In the genomic region with DNA sequence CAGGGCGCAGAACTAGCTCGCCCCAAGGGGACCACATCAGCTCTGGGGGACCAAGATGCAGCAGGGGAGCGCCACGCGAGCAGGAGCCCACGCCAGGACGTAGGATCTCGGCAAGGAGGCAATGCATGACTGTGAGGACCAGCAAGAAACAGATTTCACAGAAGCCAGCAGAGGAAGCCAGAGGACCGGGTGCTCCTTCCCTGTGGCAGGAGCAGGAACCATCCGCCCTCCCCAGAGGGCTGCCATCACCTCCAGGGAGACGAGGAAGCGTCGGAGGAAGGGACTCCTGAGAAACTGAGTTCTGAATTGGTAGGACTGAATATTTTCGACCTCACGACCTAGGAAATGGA, we compare ENCODE assay signal across 24 cellular contexts. TPM values are rescaled to one million over a fixed set of nuclear protein-coding genes. Genes with fewer than 3 reads are reported as not detected.
DNase-seq lines count a peak whose midpoint lies in the region; ATAC-seq, FAIRE-seq and TF ChIP-seq lines count a peak whose summit lies in the region.
"Had no signal": no experiment of that assay in that cellular context is flagged by ENCODE, and none has a peak within 500 bp of the region (broad histone marks: within the 10 kb centered on the region; RNA-seq: fewer than 3 reads in every experiment).

No MANE protein-coding gene starts in this region.

- H3K9me2 ChIP-seq in GM23338 (ENCODE audit: insufficient read depth) = no peaks in the 10 kb centered on the region

- intact Hi-C loops in GM12878 (cut with micrococcal nuclease; ENCODE audit: unreplicated experiment) = no loop called here
- intact Hi-C loops in prostate gland (cut with DNase I) = no loop called here

- no peak for TF ChIP-seq RAD21 in GM12878 (IDR thresholded peaks at IDR 0.05; ENCODE audit: insufficient read depth, low read depth, low read length)

- FAIRE-seq in GM12878 (lab: Jason Lieb, UNC) = no peak
- FAIRE-seq: HTR-8/SVneo had no signal

- peak; percentile 18; the same call in 1 of the 3 replicates for ATAC-seq in GM23338
- no peak for ATAC-seq in GM12878
- ATAC-seq in left lobe of liver = no peak
- no peak for ATAC-seq in thoracic aorta (ENCODE audit: insufficient number of reproducible peaks, low FRiP score, low read depth)
- ATAC-seq in activated T-cell treated with anti-CD3 and anti-CD28 coated beads, Interleukin-2, amount 50 U/mL, for 4 hours = no peak
- ATAC-seq: HCT116 had no signal

- H3K9me3 ChIP-seq in GM12878 (replicated peaks; ENCODE audit: control insufficient read depth, insufficient read depth, low read length) (no peaks in the 10 kb centered on the region), thoracic aorta (no peaks in the 10 kb centered on the region), prostate gland (no peaks in the 10 kb centered on the region)
- H3K9me3 ChIP-seq: SJCRH30 had no signal

- H3K4me2 ChIP-seq in GM23338 (no peak overlapping the region), GM12878 (ENCODE audit: control insufficient read depth, insufficient read depth) (no peak overlapping the region)

- H3K27ac ChIP-seq in GM23338 (ENCODE audit: low read depth) (no peak overlapping the region), GM12878 (ENCODE audit: control insufficient read depth, insufficient read depth) (no peak overlapping the region), thoracic aorta (peak overlapping the region; percentile 70 to 85), prostate gland (no peak overlapping the region)
- H3K27ac ChIP-seq: HL-60, SJCRH30 had no signal

- H3K4me1 Mint-ChIP-seq in GM23338 = peaks cover 50% of the 10 kb centered on the region
- H3K4me1 Mint-ChIP-seq in activated T-cell treated with anti-CD3 and anti-CD28 coated beads, Interleukin-2, amount 50 U/mL, for 4 hours (ENCODE audit: low read depth) = peaks cover 9% of the 10 kb centered on the region
- H3K4me1 Mint-ChIP-seq: IgD-negative memory B cell had no signal

- H3K27me3 Mint-ChIP-seq in GM23338 (ENCODE audit: insufficient read depth, low read depth, poor library complexity) = peaks cover 6% of the 10 kb centered on the region
- H3K27me3 Mint-ChIP-seq in activated T-cell treated with anti-CD3 and anti-CD28 coated beads, Interleukin-2, amount 50 U/mL, for 4 hours (ENCODE audit: low read depth) = peaks cover 3% of the 10 kb centered on the region

- H3K4me3 Mint-ChIP-seq in GM23338 = no peak overlapping the region
- no peak overlapping the region for H3K4me3 Mint-ChIP-seq in activated T-cell treated with anti-CD3 and anti-CD28 coated beads, Interleukin-2, amount 50 U/mL, for 4 hours
- H3K4me3 Mint-ChIP-seq: IgD-negative memory B cell had no signal

- RAD21 ChIA-PET in GM12878 (lab: Charles Lee; ENCODE audit: unreplicated experiment) = no interaction called here

- H3K36me3 Mint-ChIP-seq in GM23338 (ENCODE audit: low read depth) = no peaks in the 10 kb centered on the region
- H3K36me3 Mint-ChIP-seq in activated T-cell treated with anti-CD3 and anti-CD28 coated beads, Interleukin-2, amount 50 U/mL, for 4 hours (ENCODE audit: insufficient read depth) = no peaks in the 10 kb centered on the region

- H3K27me3 ChIP-seq in GM23338 (ENCODE audit: insufficient read depth) (no peaks in the 10 kb centered on the region), GM12878 (replicated peaks in 1 of 2; ENCODE audit: control insufficient read depth in 2 of 2, insufficient read depth in 2 of 2, low read length in 1 of 2) (no peaks in the 10 kb centered on the region), thoracic aorta (replicated peaks; ENCODE audit: insufficient read depth) (no peaks in the 10 kb centered on the region), prostate gland (replicated peaks; ENCODE audit: insufficient read depth) (no peaks in the 10 kb centered on the region)
- H3K27me3 ChIP-seq: SJCRH30 had no signal

- CTCF ChIA-PET in GM12878 (lab: Yijun Ruan, JAX) = interaction anchor here (1.1 kb wide), 1 partner anchor 105 kb away, joined by 3 read pairs; no protein-coding TSS in a partner anchor

- no TSS peak for BruUV-seq in GM12878 (replicated peaks; lab: Mats Ljungman, UMichigan)

- no peak for TF ChIP-seq EP300 in GM12878 (IDR thresholded peaks at IDR 0.05; ENCODE audit: borderline replicate concordance in 1 of 2, control insufficient read depth in 1 of 2, low read depth in 2 of 2, low read length in 2 of 2)

- no peak overlapping the region for H3K9ac ChIP-seq in GM12878 (ENCODE audit: control insufficient read depth, insufficient read depth, low read length)

- peaks cover 26% of the 10 kb centered on the region for H3K4me1 ChIP-seq in GM23338 (ENCODE audit: insufficient read depth)
- no peaks in the 10 kb centered on the region for H3K4me1 ChIP-seq in GM12878 (ENCODE audit: control insufficient read depth, insufficient read depth, low read length)
- peaks cover 10 to 24% of the 10 kb centered on the region in 2 donors for H3K4me1 ChIP-seq in thoracic aorta (ENCODE audit: control insufficient read depth in 1 of 2, low read depth in 2 of 2)
- no peaks in the 10 kb centered on the region for H3K4me1 ChIP-seq in prostate gland (replicated peaks)
- H3K4me1 ChIP-seq: SJCRH30 had no signal

- peak overlapping the region; percentile 18; the same call in 1 of the 2 replicates for H3K27ac Mint-ChIP-seq in GM23338
- H3K27ac Mint-ChIP-seq: IgD-negative memory B cell had no signal

- H3K36me3 ChIP-seq in GM23338 (ENCODE audit: insufficient read depth) (no peaks in the 10 kb centered on the region), GM12878 (ENCODE audit: control insufficient read depth in 2 of 2, insufficient read depth in 2 of 2, low read length in 1 of 2) (no peaks in the 10 kb centered on the region), thoracic aorta (no peaks in the 10 kb centered on the region), prostate gland (no peaks in the 10 kb centered on the region)
- H3K36me3 ChIP-seq: SJCRH30 had no signal

- WGBS in GM12878 (ENCODE audit: insufficient coverage, insufficient replicate concordance, low lambda C conversion rate, missing lambda C conversion rate) = 42% methylated on average over 15 of the region's 15 CpGs
- WGBS in prostate gland = 89% methylated on average over 15 of the region's 15 CpGs

- no peak for TF ChIP-seq CTCF in GM23338 (conservative IDR thresholded peaks at IDR 0.05; ENCODE audit: low read depth in 2 of 2)
- no peak for TF ChIP-seq CTCF in GM12878 (IDR thresholded peaks at IDR 0.05 in 2 of 3, conservative IDR thresholded peaks at IDR 0.05 in 1 of 3; ENCODE audit: control insufficient read depth in 2 of 3, extremely low read depth in 1 of 3, insufficient read depth in 1 of 3, low read depth in 3 of 3, low read length in 3 of 3)
- no peak for TF ChIP-seq CTCF in thoracic aorta (IDR thresholded peaks at IDR 0.05)
- TF ChIP-seq CTCF in prostate gland (IDR thresholded peaks at IDR 0.05) = no peak

- POLR2A ChIA-PET in GM12878 (lab: Charles Lee) = interaction anchor here (1.1 kb wide), 1 partner anchor 104 kb away, joined by 3 read pairs; no protein-coding TSS in a partner anchor

- H3F3A ChIP-seq in GM23338 (replicated peaks; ENCODE audit: low read depth) = no peaks in the 10 kb centered on the region

- DNase-seq in GM23338 (ENCODE audit: low spot score) (no peak), GM12878 (ENCODE audit: low read depth, low spot score) (no peak), left lobe of liver (ENCODE audit: low spot score) (peak; percentile 28), thoracic aorta (ENCODE audit: low spot score) (no peak), prostate gland (ENCODE audit: low spot score) (no peak), activated gamma-delta T cell (lab: John Stamatoyannopoulos, UW) (no peak)
- no peak for DNase-seq in activated T-cell treated with anti-CD3 and anti-CD28 coated beads, Interleukin-2, amount 50 U/mL, for 4 hours
- DNase-seq: COR-L47, GF-D8, Kasumi-1, MM.1S, NCI-H1105, NCI-H1694, NCI-H2171, NCI-H446 treated with DMSO at 0.1 percent for 48 hours, OCI-M1, SJCRH30 had no signal

- SMC1A ChIA-PET in GM12878 (lab: Charles Lee; ENCODE audit: uncharacterized antibody, unreplicated experiment) = interaction anchor here (0.5 to 1.8 kb wide), 3 partner anchors 13 to 1842 kb away, joined by 3 to 5 read pairs (median 3); no protein-coding TSS in a partner anchor

- H2AFZ ChIP-seq in GM23338 = no peak overlapping the region
- no peak overlapping the region for H2AFZ ChIP-seq in GM12878 (ENCODE audit: control insufficient read depth, low read depth, low read length)

- H3K9me3 Mint-ChIP-seq in GM23338 = no peaks in the 10 kb centered on the region
- no peaks in the 10 kb centered on the region for H3K9me3 Mint-ChIP-seq in activated T-cell treated with anti-CD3 and anti-CD28 coated beads, Interleukin-2, amount 50 U/mL, for 4 hours
- H3K9me3 Mint-ChIP-seq: IgD-negative memory B cell had no signal

- in situ Hi-C loops in GM12878 (cut with MboI) = no loop called here

- no peaks in the 10 kb centered on the region for H3K79me2 ChIP-seq in GM23338 (replicated peaks; ENCODE audit: insufficient read depth)
- no peaks in the 10 kb centered on the region for H3K79me2 ChIP-seq in GM12878 (ENCODE audit: control insufficient read depth, insufficient read depth, low read length)

- H4K20me1 ChIP-seq in GM23338 (replicated peaks; ENCODE audit: insufficient read depth) (no peaks in the 10 kb centered on the region), GM12878 (ENCODE audit: control insufficient read depth, insufficient read depth) (no peaks in the 10 kb centered on the region)

- H3K4me3 ChIP-seq in GM23338 = no peak overlapping the region
- no peak overlapping the region for H3K4me3 ChIP-seq in GM12878
- H3K4me3 ChIP-seq in thoracic aorta = peak overlapping the region; percentile 65
- no peak overlapping the region for H3K4me3 ChIP-seq in prostate gland
- H3K4me3 ChIP-seq: SJCRH30 had no signal

- TF ChIP-seq POLR2A in GM12878 (IDR thresholded peaks at IDR 0.05; ENCODE audit: low read depth, low read length) (no peak), prostate gland (IDR thresholded peaks at IDR 0.05) (no peak)

RNA-seq across cellular contexts. Expression of a gene that starts 37.0 kb away (rescaled TPM):
- 0.12 TPM in 1 of 2 replicates, not detected in the other for total RNA-seq in GM23338 (2014; rRNA removed; shearing (Covaris generic))
- polyA plus RNA-seq in GM23338 (2016; fragmentation: Nextera tagmentation; extraction: Ambion mirVana) (not detected in 2 replicates), GM12878 (2011; rRNA removed) (0.07 and 0.08 TPM in 2 replicates), GM12878 (2014; fragmentation: Illumina TruSeq; extraction: Trizol) (0.07 TPM in 1 of 2 replicates, not detected in the other), GM12878 (2014; fragmentation: Nextera tagmentation; extraction: Ambion mirVana) (under 1 TPM; 0.09 to 0.16 TPM), GM12878 (2014; rRNA removed) (0.06 and 0.16 TPM in 2 replicates), GM12878 (2016; fragmentation: Nextera tagmentation; extraction: Ambion mirVana) (under 1 TPM; 0.09 to 0.25 TPM)
- not detected in 2 replicates for total RNA-seq in GM12878 (2013; cell fraction: nucleolus; rRNA removed)
- total RNA-seq in GM12878 (2014; rRNA removed) (0.38 TPM in 1 of 2 replicates, not detected in the other), GM12878 (2014; rRNA removed; fragmentation: Illumina TruSeq; extraction: Trizol) (0.09 TPM in 1 of 2 replicates, not detected in the other), GM12878 (2021) (0.19 TPM in 1 of 2 replicates, not detected in the other), left lobe of liver (0.23 TPM), thoracic aorta (under 1 TPM in 1 of 2 donors, not detected in 1; 0.54 TPM), prostate gland (1 to 10 TPM in 1 of 2 donors, not detected in 1; 5.6 TPM)
- polyA plus RNA-seq in GM12878 (2011; ENCODE audit: low read depth) = not detected
- 0.03 and 0.08 TPM in 2 replicates for polyA plus RNA-seq in GM12878 (2011; cell fraction: cytosol; rRNA removed)
- polyA plus RNA-seq in GM12878 (2011; cell fraction: nucleus; rRNA removed) = 0.13 TPM in 2 replicates
- polyA plus RNA-seq in GM12878 (2012) = not detected in 2 replicates
- polyA minus RNA-seq in GM12878 (2011; rRNA and poly(A)+ RNA removed) = not detected in 2 replicates
- polyA minus RNA-seq in GM12878 (2011; cell fraction: cytosol; rRNA and poly(A)+ RNA removed) = not detected in 2 replicates
- not detected in 2 replicates for polyA minus RNA-seq in GM12878 (2011; cell fraction: nucleus; rRNA and poly(A)+ RNA removed)
- total RNA-seq in activated T-cell treated with anti-CD3 and anti-CD28 coated beads, Interleukin-2, amount 50 U/mL, for 4 hours = 1 to 10 TPM in 1 of 3 donors, under 1 TPM in 2; 0.14 to 2.0 (median 0.30) TPM
- total RNA-seq: RPMI7951, SJCRH30 had no signal

RNA-seq across cellular contexts. Expression of a gene that starts 46.8 kb away (rescaled TPM):
- total RNA-seq in GM23338 (2014; rRNA removed; shearing (Covaris generic)) = 91.3 and 91.4 TPM in 2 replicates
- polyA plus RNA-seq in GM23338 (2016; fragmentation: Nextera tagmentation; extraction: Ambion mirVana) = 228 and 230 TPM in 2 replicates
- total RNA-seq in GM12878 (2013; cell fraction: nucleolus; rRNA removed) = 7.2 and 7.7 TPM in 2 replicates
- 98.6 and 104 TPM in 2 replicates for total RNA-seq in GM12878 (2014; rRNA removed)
- 81.9 and 82.3 TPM in 2 replicates for total RNA-seq in GM12878 (2014; rRNA removed; fragmentation: Illumina TruSeq; extraction: Trizol)
- 68.5 and 69.3 TPM in 2 replicates for total RNA-seq in GM12878 (2021)
- polyA plus RNA-seq in GM12878 (2011; ENCODE audit: low read depth) = 27.6 TPM
- polyA plus RNA-seq in GM12878 (2011; rRNA removed) = 108 and 128 TPM in 2 replicates
- 71.8 and 90.7 TPM in 2 replicates for polyA plus RNA-seq in GM12878 (2011; cell fraction: cytosol; rRNA removed)
- 56.8 and 59.3 TPM in 2 replicates for polyA plus RNA-seq in GM12878 (2011; cell fraction: nucleus; rRNA removed)
- 46.6 and 58.0 TPM in 2 replicates for polyA plus RNA-seq in GM12878 (2012)
- 78.8 and 80.0 TPM in 2 replicates for polyA plus RNA-seq in GM12878 (2014; fragmentation: Illumina TruSeq; extraction: Trizol)
- 100 to 1,000 TPM; 148 to 203 TPM for polyA plus RNA-seq in GM12878 (2014; fragmentation: Nextera tagmentation; extraction: Ambion mirVana)
- 106 and 124 TPM in 2 replicates for polyA plus RNA-seq in GM12878 (2014; rRNA removed)
- 100 to 1,000 TPM; 174 to 177 TPM for polyA plus RNA-seq in GM12878 (2016; fragmentation: Nextera tagmentation; extraction: Ambion mirVana)
- polyA minus RNA-seq in GM12878 (2011; rRNA and poly(A)+ RNA removed) = 33.0 and 37.8 TPM in 2 replicates
- polyA minus RNA-seq in GM12878 (2011; cell fraction: cytosol; rRNA and poly(A)+ RNA removed) = 12.4 and 18.0 TPM in 2 replicates
- polyA minus RNA-seq in GM12878 (2011; cell fraction: nucleus; rRNA and poly(A)+ RNA removed) = 11.7 and 14.4 TPM in 2 replicates
- 28.8 TPM for total RNA-seq in left lobe of liver
- total RNA-seq in thoracic aorta = 10 to 100 TPM; 34.8 to 46.2 TPM
- total RNA-seq in prostate gland = 100 to 1,000 TPM in 1 of 2 donors, 10 to 100 TPM in 1; 76.0 to 103 TPM
- total RNA-seq in activated T-cell treated with anti-CD3 and anti-CD28 coated beads, Interleukin-2, amount 50 U/mL, for 4 hours = 100 to 1,000 TPM in 2 of 3 donors, 10 to 100 TPM in 1; 99.8 to 111 (median 101) TPM

RNA-seq across cellular contexts. Expression of a gene that starts 47.7 kb away (rescaled TPM):
- total RNA-seq in GM23338 (2014; rRNA removed; shearing (Covaris generic)) = 339 and 346 TPM in 2 replicates
- polyA plus RNA-seq in GM23338 (2016; fragmentation: Nextera tagmentation; extraction: Ambion mirVana) (200 and 222 TPM in 2 replicates), GM12878 (2011; rRNA removed) (133 and 194 TPM in 2 replicates), GM12878 (2014; fragmentation: Illumina TruSeq; extraction: Trizol) (294 and 401 TPM in 2 replicates), GM12878 (2014; fragmentation: Nextera tagmentation; extraction: Ambion mirVana) (100 to 1,000 TPM; 201 to 241 TPM), GM12878 (2014; rRNA removed) (170 and 172 TPM in 2 replicates), GM12878 (2016; fragmentation: Nextera tagmentation; extraction: Ambion mirVana) (100 to 1,000 TPM; 452 to 457 TPM)
- total RNA-seq in GM12878 (2013; cell fraction: nucleolus; rRNA removed) = 171 and 186 TPM in 2 replicates
- total RNA-seq in GM12878 (2014; rRNA removed) (347 and 350 TPM in 2 replicates), GM12878 (2014; rRNA removed; fragmentation: Illumina TruSeq; extraction: Trizol) (329 and 350 TPM in 2 replicates), GM12878 (2021) (306 and 317 TPM in 2 replicates), left lobe of liver (58.1 TPM), thoracic aorta (100 to 1,000 TPM; 112 to 138 TPM), prostate gland (100 to 1,000 TPM; 145 to 187 TPM)
- 136 TPM for polyA plus RNA-seq in GM12878 (2011; ENCODE audit: low read depth)
- polyA plus RNA-seq in GM12878 (2011; cell fraction: cytosol; rRNA removed) = 104 and 110 TPM in 2 replicates
- 182 and 230 TPM in 2 replicates for polyA plus RNA-seq in GM12878 (2011; cell fraction: nucleus; rRNA removed)
- polyA plus RNA-seq in GM12878 (2012) = 168 and 174 TPM in 2 replicates
- polyA minus RNA-seq in GM12878 (2011; rRNA and poly(A)+ RNA removed) = 148 and 226 TPM in 2 replicates
- 166 and 180 TPM in 2 replicates for polyA minus RNA-seq in GM12878 (2011; cell fraction: cytosol; rRNA and poly(A)+ RNA removed)
- 125 and 214 TPM in 2 replicates for polyA minus RNA-seq in GM12878 (2011; cell fraction: nucleus; rRNA and poly(A)+ RNA removed)
- 100 to 1,000 TPM; 623 to 691 (median 686) TPM for total RNA-seq in activated T-cell treated with anti-CD3 and anti-CD28 coated beads, Interleukin-2, amount 50 U/mL, for 4 hours

RNA-seq across cellular contexts. Expression of a gene that starts 53.7 kb away (rescaled TPM):
- 0.03 and 0.08 TPM in 2 replicates for total RNA-seq in GM23338 (2014; rRNA removed; shearing (Covaris generic))
- not detected in 2 replicates for polyA plus RNA-seq in GM23338 (2016; fragmentation: Nextera tagmentation; extraction: Ambion mirVana)
- total RNA-seq in GM12878 (2013; cell fraction: nucleolus; rRNA removed) = 0.20 and 0.21 TPM in 2 replicates
- under 0.01 TPM in 1 of 2 replicates, not detected in the other for total RNA-seq in GM12878 (2014; rRNA removed)
- not detected in 2 replicates for total RNA-seq in GM12878 (2014; rRNA removed; fragmentation: Illumina TruSeq; extraction: Trizol)
- total RNA-seq in GM12878 (2021) = not detected in 2 replicates
- polyA plus RNA-seq in GM12878 (2011; ENCODE audit: low read depth) = not detected
- 0.07 and 0.08 TPM in 2 replicates for polyA plus RNA-seq in GM12878 (2011; rRNA removed)
- polyA plus RNA-seq in GM12878 (2011; cell fraction: cytosol; rRNA removed) = 0.03 and 0.07 TPM in 2 replicates
- 0.04 and 0.06 TPM in 2 replicates for polyA plus RNA-seq in GM12878 (2011; cell fraction: nucleus; rRNA removed)
- not detected in 2 replicates for polyA plus RNA-seq in GM12878 (2012)
- 0.02 TPM in 1 of 2 replicates, not detected in the other for polyA plus RNA-seq in GM12878 (2014; fragmentation: Illumina TruSeq; extraction: Trizol)
- not detected for polyA plus RNA-seq in GM12878 (2014; fragmentation: Nextera tagmentation; extraction: Ambion mirVana)
- polyA plus RNA-seq in GM12878 (2014; rRNA removed) = 0.01 TPM in 1 of 2 replicates, not detected in the other
- not detected for polyA plus RNA-seq in GM12878 (2016; fragmentation: Nextera tagmentation; extraction: Ambion mirVana)
- polyA minus RNA-seq in GM12878 (2011; rRNA and poly(A)+ RNA removed) = 0.21 and 0.29 TPM in 2 replicates
- polyA minus RNA-seq in GM12878 (2011; cell fraction: cytosol; rRNA and poly(A)+ RNA removed) = 0.13 TPM in 1 of 2 replicates, not detected in the other
- polyA minus RNA-seq in GM12878 (2011; cell fraction: nucleus; rRNA and poly(A)+ RNA removed) = 0.10 and 0.12 TPM in 2 replicates
- not detected for total RNA-seq in left lobe of liver
- total RNA-seq in thoracic aorta = under 1 TPM; 0.14 to 0.27 TPM
- total RNA-seq in prostate gland = under 1 TPM in 1 of 2 donors, not detected in 1; 0.17 TPM
- total RNA-seq in activated T-cell treated with anti-CD3 and anti-CD28 coated beads, Interleukin-2, amount 50 U/mL, for 4 hours = not detected
- total RNA-seq: A673, Daoy, RPMI7951 had no signal
- polyA plus RNA-seq: IgD-negative memory B cell had no signal

Comparison
In these comparisons a context has a peak if more than half of its experiments do, and no peak if none do; other contexts are left out.
1. H3K27ac ChIP-seq: peak in thoracic aorta (2 of 2); none in GM23338 (single experiment), GM12878 (single experiment) and prostate gland (0 of 2).